9 cellular contexts compared by ENCODE assay signal in the genomic region with DNA sequence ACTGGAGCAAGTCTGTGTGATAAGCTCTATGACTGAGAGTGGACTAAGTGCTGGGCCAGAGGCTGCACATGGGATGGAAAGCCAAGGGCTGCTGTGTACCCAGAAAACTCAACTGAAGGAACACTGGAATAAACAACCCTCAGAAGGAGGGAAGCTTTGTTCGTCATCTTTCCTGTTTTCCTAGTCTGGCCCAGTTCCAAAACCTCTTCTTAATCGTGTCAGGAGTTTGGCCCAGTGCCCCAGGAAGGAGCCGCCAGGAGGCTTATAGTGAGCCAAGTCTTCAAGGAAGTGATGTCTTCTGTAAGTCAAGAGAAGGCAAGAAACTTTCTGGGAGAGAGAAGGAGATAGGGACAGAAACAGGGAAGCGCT.
A peak's percentile ranks its signal among the peaks of the same experiment; 100 is the strongest.
DNase-seq lines count a peak whose midpoint lies in the region; TF ChIP-seq lines count a peak whose summit lies in the region.
"Had no signal": no experiment of that assay in that cellular context is flagged by ENCODE, and none has a peak within 500 bp of the region (broad histone marks: within the 10 kb centered on the region; RNA-seq: fewer than 3 reads in every experiment).

No MANE protein-coding gene starts in this region.

- peak; percentile 69 for DNase-seq in AG20443 (ENCODE audit: low spot score)
- DNase-seq in NCI-H2029 treated with DMSO at 0.1 percent for 48 hours (lab: John Stamatoyannopoulos, UW): peak; percentile 80
- DNase-seq in cardiac fibroblast (ENCODE audit: low read depth in 2 of 2): peak; percentile 99
- DNase-seq in midbrain (lab: John Stamatoyannopoulos, UW): peak; percentile 10
- no peak for DNase-seq in NOMO-1 treated with dmso at 0.1 percent for 144 hours (lab: John Stamatoyannopoulos, UW; ENCODE audit: unreplicated experiment)
- no peak for DNase-seq in activated effector memory CD4-positive, alpha-beta T cell treated with Interleukin-2 at 50 U/mL for 16 hours
- no peak for DNase-seq in stimulated activated CD4-positive, alpha-beta T cell treated with anti-CD3 and anti-CD28 coated beads, Interleukin-4, amount 100 ng/mL, for 4 hours
- no peak for DNase-seq in hippocampal formation (lab: John Stamatoyannopoulos, UW)

- H3K4me3 ChIP-seq in cardiac fibroblast (replicated peaks in 1 of 2; ENCODE audit: low read depth in 2 of 2, low read length in 2 of 2): peak overlapping the region in 1 of 2 donors; percentile 45
- H3K4me3 ChIP-seq: GM12878 had no signal

- no peak for TF ChIP-seq CTCF in cardiac fibroblast (IDR thresholded peaks at IDR 0.05; ENCODE audit: low read depth, low read length)

Comparison
In these comparisons a context has a peak if more than half of its experiments do, and no peak if none do; other contexts are left out.
1. DNase-seq: peak in AG20443 (single experiment), NCI-H2029 treated with DMSO at 0.1 percent for 48 hours (single experiment), cardiac fibroblast (2 of 2) and midbrain (single experiment); none in NOMO-1 treated with dmso at 0.1 percent for 144 hours (single experiment), activated effector memory CD4-positive, alpha-beta T cell treated with Interleukin-2 at 50 U/mL for 16 hours (single experiment), stimulated activated CD4-positive, alpha-beta T cell treated with anti-CD3 and anti-CD28 coated beads, Interleukin-4, amount 100 ng/mL, for 4 hours (0 of 2) and hippocampal formation (0 of 2).